Comparison of ENCODE assay signal across 8 cellular contexts in genomic region chr17:50542795-50543774, GRCh38. TPM values are rescaled to one million over a fixed set of nuclear protein-coding genes. Genes with fewer than 3 reads are reported as not detected.
DNase-seq lines count a peak whose midpoint lies in the region; ATAC-seq and TF ChIP-seq lines count a peak whose summit lies in the region.

No MANE protein-coding gene starts in this region.

- no peaks in the 10 kb centered on the region for H3K9me3 Mint-ChIP-seq in Calu3 (ENCODE audit: low read depth, unreplicated experiment)
- H3K9me3 Mint-ChIP-seq in naive thymus-derived CD8-positive, alpha-beta T cell: no peaks in the 10 kb centered on the region

- peaks cover 47% of the 10 kb centered on the region for H3K36me3 Mint-ChIP-seq in Calu3 (ENCODE audit: insufficient read depth, unreplicated experiment)
- no peaks in the 10 kb centered on the region for H3K36me3 Mint-ChIP-seq in naive thymus-derived CD8-positive, alpha-beta T cell

- H3K4me3 ChIP-seq in colonic mucosa: no peak overlapping the region

- CTCF ChIA-PET in Calu3 (lab: Charles Lee): interaction anchor here (0.6 to 2.4 kb wide), 17 partner anchors 8 to 181 kb away, joined by 3 to 9 read pairs (median 3); partner anchors contain the start of genes EPN3 and LRRC59

- TF ChIP-seq CTCF in Calu3 (IDR thresholded peaks at IDR 0.05; ENCODE audit: unreplicated experiment): no peak
- TF ChIP-seq CTCF in colonic mucosa (IDR thresholded peaks at IDR 0.05): no peak

- peak overlapping the region; percentile 90 for H3K27ac ChIP-seq in colonic mucosa

- no peaks in the 10 kb centered on the region for H3K27me3 ChIP-seq in colonic mucosa

- no TSS peak for BruUV-seq in Calu3 (replicated peaks; lab: Mats Ljungman, UMichigan)

- H3K9ac ChIP-seq in colonic mucosa (ENCODE audit: low read depth in 2 of 2, low read length in 2 of 2): peak overlapping the region; percentile 82 to 89

- H3K9me3 ChIP-seq in colonic mucosa: no peaks in the 10 kb centered on the region

- H3K27ac Mint-ChIP-seq in Calu3 (ENCODE audit: unreplicated experiment): peak overlapping the region; percentile 90
- peak overlapping the region in 4 of 10 donors; percentile 37 to 76 (median 64) for H3K27ac Mint-ChIP-seq in naive thymus-derived CD8-positive, alpha-beta T cell

- POLR2A ChIA-PET in naive thymus-derived CD8-positive, alpha-beta T cell (lab: Charles Lee): interaction anchor here (1.4 kb wide), 1 partner anchor 64 kb away, joined by 5 read pairs; no protein-coding TSS in a partner anchor

- DNase-seq in Calu3 (peak; percentile 70), NCI-H146 treated with DMSO at 0.1 percent for 48 hours (lab: John Stamatoyannopoulos, UW; ENCODE audit: unreplicated experiment) (peak; percentile 49), colonic mucosa (peak; percentile 89), kidney glomerular epithelial cell (lab: John Stamatoyannopoulos, UW) (no peak), NCI-H446 (lab: John Stamatoyannopoulos, UW) (no peak), NCI-H1930 (lab: John Stamatoyannopoulos, UW) (no peak)
- no peak for DNase-seq in naive thymus-derived CD8-positive, alpha-beta T cell

- H3K27me3 Mint-ChIP-seq in Calu3 (ENCODE audit: unreplicated experiment): no peaks in the 10 kb centered on the region
- peaks cover 0 to 12% (median 6%) of the 10 kb centered on the region in 5 donors for H3K27me3 Mint-ChIP-seq in naive thymus-derived CD8-positive, alpha-beta T cell

- H3K4me3 Mint-ChIP-seq in Calu3 (ENCODE audit: low read depth, unreplicated experiment): peak overlapping the region; percentile 63
- H3K4me3 Mint-ChIP-seq in naive thymus-derived CD8-positive, alpha-beta T cell: peak overlapping the region; percentile 79 to 95 (median 86)

- intact Hi-C loops in Calu3 (cut with micrococcal nuclease; ENCODE audit: unreplicated experiment) (loop anchor here (2.0 to 10.0 kb wide), 2 partner anchors 60 to 412 kb away; no protein-coding TSS in a partner anchor), colonic mucosa (cut with DNase I) (loop anchor here (10.0 kb wide), 1 partner anchor 412 kb away; no protein-coding TSS in a partner anchor)

- peaks cover 23% of the 10 kb centered on the region for H3K4me1 ChIP-seq in colonic mucosa

- H3K4me1 Mint-ChIP-seq in Calu3 (ENCODE audit: low read depth, unreplicated experiment): peaks cover 50% of the 10 kb centered on the region
- H3K4me1 Mint-ChIP-seq in naive thymus-derived CD8-positive, alpha-beta T cell: peaks cover 12 to 34% (median 28%) of the 10 kb centered on the region in 4 donors

- H3K36me3 ChIP-seq in colonic mucosa: no peaks in the 10 kb centered on the region

- no peak for ATAC-seq in naive thymus-derived CD8-positive, alpha-beta T cell
- no peak for ATAC-seq in GM19351 (IDR thresholded peaks at IDR 0.05; ENCODE audit: unreplicated experiment)

RNA-seq across cellular contexts. Expression of gene SPATA20, which starts 3.9 kb away (rescaled TPM):
- 33.2 and 47.8 TPM in 2 replicates for total RNA-seq in Calu3 (2022)
- 10 to 100 TPM; 41.6 to 53.1 TPM for total RNA-seq in colonic mucosa
- 10 to 100 TPM; 33.2 to 39.8 TPM for total RNA-seq in naive thymus-derived CD8-positive, alpha-beta T cell
- polyA plus RNA-seq in naive thymus-derived CD8-positive, alpha-beta T cell: 1 to 10 TPM; 6.9 to 8.9 (median 7.5) TPM

RNA-seq across cellular contexts. Expression of gene EPN3, which starts 10.6 kb away (rescaled TPM):
- total RNA-seq in Calu3 (2022) (41.9 and 45.1 TPM in 2 replicates), colonic mucosa (10 to 100 TPM; 18.3 to 79.8 TPM)
- total RNA-seq in naive thymus-derived CD8-positive, alpha-beta T cell: not detected
- not detected for polyA plus RNA-seq in naive thymus-derived CD8-positive, alpha-beta T cell

RNA-seq across cellular contexts. Expression of gene CACNA1G, which starts 17.4 kb away (rescaled TPM):
- not detected in 2 replicates for total RNA-seq in Calu3 (2022)
- under 1 TPM; 0.07 to 0.19 TPM for total RNA-seq in colonic mucosa
- total RNA-seq in naive thymus-derived CD8-positive, alpha-beta T cell: under 1 TPM in 1 of 2 experiments, not detected in 1; 0.05 TPM
- polyA plus RNA-seq in naive thymus-derived CD8-positive, alpha-beta T cell: not detected

RNA-seq across cellular contexts. Expression of gene MYCBPAP, which starts 34.8 kb away (rescaled TPM):
- total RNA-seq in Calu3 (2022) (0.52 and 1.0 TPM in 2 replicates), colonic mucosa (1 to 10 TPM in 1 of 2 donors, under 1 TPM in 1; 0.56 to 2.8 TPM)
- 1 to 10 TPM; 1.3 to 2.6 TPM for total RNA-seq in naive thymus-derived CD8-positive, alpha-beta T cell
- 1 to 10 TPM in 1 of 3 donors, under 1 TPM in 1, not detected in 1; 0.80 to 1.3 TPM for polyA plus RNA-seq in naive thymus-derived CD8-positive, alpha-beta T cell

Comparison
In these comparisons a context has a peak if more than half of its experiments do, and no peak if none do; other contexts are left out.
1. DNase-seq: peak in Calu3 (single experiment), NCI-H146 treated with DMSO at 0.1 percent for 48 hours (single experiment) and colonic mucosa (single experiment); none in naive thymus-derived CD8-positive, alpha-beta T cell (0 of 10), kidney glomerular epithelial cell (single experiment), NCI-H446 (0 of 2) and NCI-H1930 (0 of 2).
2. RNA of gene EPN3, which starts 10.6 kb away (total RNA-seq): 18.3 to 79.8 TPM in colonic mucosa and 41.9 to 45.1 TPM in Calu3; not detected in naive thymus-derived CD8-positive, alpha-beta T cell; every median in the first group is over 10 times any median in the second.